ENCODE assay signal across 11 cellular contexts in the genomic region with DNA sequence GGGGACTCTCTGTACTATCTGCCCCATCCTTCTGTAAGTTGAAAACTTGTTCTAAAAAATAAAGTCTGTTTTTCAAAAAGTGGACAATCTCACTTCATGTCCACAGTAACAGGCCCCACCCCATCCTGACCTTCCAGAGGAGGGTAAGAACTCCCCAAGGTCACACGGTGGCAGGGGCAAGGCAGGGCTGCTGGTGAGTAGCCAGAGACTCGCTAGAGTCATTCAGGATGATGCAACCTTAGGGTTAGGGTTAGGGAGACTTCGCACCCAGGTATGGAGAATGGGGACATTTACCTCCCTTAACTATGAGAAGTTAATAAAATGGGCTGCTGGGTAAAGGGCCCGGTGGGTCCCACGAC. TPM values are rescaled to one million over a fixed set of nuclear protein-coding genes. Genes with fewer than 3 reads are reported as not detected.
A peak's percentile ranks its signal among the peaks of the same experiment; 100 is the strongest.
DNase-seq lines count a peak whose midpoint lies in the region; ATAC-seq, FAIRE-seq and TF ChIP-seq lines count a peak whose summit lies in the region.
"Had no signal": no experiment of that assay in that cellular context is flagged by ENCODE, and none has a peak within 500 bp of the region (broad histone marks: within the 10 kb centered on the region; RNA-seq: fewer than 3 reads in every experiment).

No MANE protein-coding gene starts in this region.

- H3K27ac ChIP-seq in RWPE2 (ENCODE audit: poor library complexity, severe bottlenecking) (peak overlapping the region; percentile 45), dorsolateral prefrontal cortex (peak overlapping the region; percentile 35 to 96 (median 91)), lung (ENCODE audit: low read depth in 1 of 2, low read length in 1 of 2) (peak overlapping the region; percentile 25 to 29), tibial artery (peak overlapping the region; percentile 18 to 26)

- intact Hi-C loops in dorsolateral prefrontal cortex (cut with DNase I) (loop anchor here in 1 of 2 donors (2.0 kb wide), 1 partner anchor 15 kb away; the partner anchor contains the start of gene PEDS1), tibial artery (cut with DNase I; ENCODE audit: low total_unique reads) (no loop called here)

- TF ChIP-seq CTCF in RWPE2 (IDR thresholded peaks at IDR 0.05; ENCODE audit: poor library complexity, severe bottlenecking) (no peak), dorsolateral prefrontal cortex (IDR thresholded peaks at IDR 0.05 in 54 of 56, conservative IDR thresholded peaks at IDR 0.05 in 2 of 56; ENCODE audit: low read depth in 1 of 56, partially characterized antibody in 56 of 56) (no peak), lung (IDR thresholded peaks at IDR 0.05; ENCODE audit: control extremely low read depth, extremely low read depth) (no peak), tibial artery (IDR thresholded peaks at IDR 0.05) (no peak), D721Med (IDR thresholded peaks at IDR 0.05; ENCODE audit: insufficient read depth, missing control alignments) (no peak)

- H3K4me3 ChIP-seq in RWPE2 (ENCODE audit: severe bottlenecking) (no peak overlapping the region), dorsolateral prefrontal cortex (peak overlapping the region in 16 of 59 donors; percentile 0 to 42 (median 21)), lung (no peak overlapping the region), tibial artery (no peak overlapping the region)

- DNase-seq in RWPE2 (ENCODE audit: low spot score) (no peak), dorsolateral prefrontal cortex (no peak), lung (ENCODE audit: low spot score) (no peak), tibial artery (no peak), D721Med (ENCODE audit: insufficient read length, low spot score) (no peak)
- DNase-seq in activated T-cell treated with anti-CD3 and anti-CD28 coated beads, Interleukin-2, amount 50 U/mL, for 48 hours: no peak
- DNase-seq: cerebellar nuclear complex, retina had no signal

- FAIRE-seq in D721Med (lab: Jason Lieb, UNC): no peak
- FAIRE-seq: GM12892, TTC549 had no signal

- 78 to 82% methylated on average over 5 of the region's 5 CpGs for WGBS in lung, 2 donors

- H3K36me3 ChIP-seq in RWPE2 (ENCODE audit: low read depth) (peaks cover 93% of the 10 kb centered on the region), lung (ENCODE audit: control insufficient read depth in 2 of 2, insufficient read depth in 2 of 2, low read length in 2 of 2) (peaks cover 0 to 37% of the 10 kb centered on the region in 2 donors), tibial artery (peaks cover 5 to 46% (median 23%) of the 10 kb centered on the region in 3 donors)

- no peaks in the 10 kb centered on the region for H3K27me3 ChIP-seq in RWPE2 (ENCODE audit: insufficient read depth, poor library complexity, severe bottlenecking)
- no peaks in the 10 kb centered on the region for H3K27me3 ChIP-seq in dorsolateral prefrontal cortex
- no peaks in the 10 kb centered on the region for H3K27me3 ChIP-seq in lung (ENCODE audit: control insufficient read depth, insufficient read depth)
- H3K27me3 ChIP-seq in tibial artery: no peaks in the 10 kb centered on the region

- ATAC-seq in RWPE2 (ENCODE audit: low read depth) (no peak), lung (ENCODE audit: insufficient read depth, low FRiP score) (no peak), HG03280 (IDR thresholded peaks at IDR 0.05; ENCODE audit: unreplicated experiment) (no peak)

- H3K9me3 ChIP-seq in RWPE2 (ENCODE audit: severe bottlenecking) (no peaks in the 10 kb centered on the region), lung (ENCODE audit: control insufficient read depth in 2 of 2, insufficient read depth in 1 of 2, low read length in 1 of 2) (no peaks in the 10 kb centered on the region), tibial artery (no peaks in the 10 kb centered on the region)

- H3K4me1 ChIP-seq in RWPE2 (ENCODE audit: insufficient read depth, poor library complexity, severe bottlenecking) (peaks cover 41% of the 10 kb centered on the region), lung (ENCODE audit: control insufficient read depth in 2 of 2, insufficient read depth in 2 of 2, low read length in 2 of 2) (peaks cover 3 to 31% of the 10 kb centered on the region in 2 donors), tibial artery (peaks cover 0 to 22% (median 17%) of the 10 kb centered on the region in 4 donors)

RNA-seq across cellular contexts. Expression of gene PEDS1, which starts 15.4 kb away (rescaled TPM):
- 10 to 100 TPM; 14.7 to 51.9 (median 24.0) TPM for total RNA-seq in dorsolateral prefrontal cortex
- total RNA-seq in lung: 10 to 100 TPM; 21.9 to 34.8 TPM
- polyA plus RNA-seq in lung: 10 to 100 TPM; 34.0 to 43.4 TPM

RNA-seq across cellular contexts. Expression of gene UBE2V1, which starts 25.1 kb away (rescaled TPM):
- 100 to 1,000 TPM in 113 of 120 experiments, 10 to 100 TPM in 7; 81.1 to 180 (median 135) TPM for total RNA-seq in dorsolateral prefrontal cortex
- 100 to 1,000 TPM in 1 of 2 donors, 10 to 100 TPM in 1; 65.1 to 103 TPM for total RNA-seq in lung
- polyA plus RNA-seq in lung: 10 to 100 TPM; 56.4 to 73.3 TPM

RNA-seq across cellular contexts. Expression of gene CEBPB, which starts 52.5 kb away (rescaled TPM):
- total RNA-seq in dorsolateral prefrontal cortex (100 to 1,000 TPM in 1 of 120 experiments, 10 to 100 TPM in 119; 14.0 to 106 (median 35.0) TPM), lung (100 to 1,000 TPM in 1 of 2 donors, 10 to 100 TPM in 1; 54.6 to 296 TPM)
- 100 to 1,000 TPM in 1 of 2 donors, 10 to 100 TPM in 1; 53.2 to 194 TPM for polyA plus RNA-seq in lung

Comparison
In these comparisons a context has a peak if more than half of its experiments do, and no peak if none do; other contexts are left out.
1. H3K27ac ChIP-seq: peak in every context shown above with its lines; median percentile 91 in dorsolateral prefrontal cortex; 45 in RWPE2; 27 in lung; 22 in tibial artery.